In genomic region chr1:4467241-4467640, GRCh38 we compare ENCODE assay signal across 7 cellular contexts.
"Had no signal": no experiment of that assay in that cellular context is flagged by ENCODE, and none has a peak within 500 bp of the region (broad histone marks: within the 10 kb centered on the region; RNA-seq: fewer than 3 reads in every experiment).

No MANE protein-coding gene starts in this region.

- DNase-seq: H7, HFFc6, IMR-90, KG1 had no signal

- H3K4me3 Mint-ChIP-seq: GM23338, HFFc6 had no signal

- H3K27ac Mint-ChIP-seq: GM23338, HFFc6 had no signal

- H3K4me1 Mint-ChIP-seq: GM23338 had no signal

- ATAC-seq: GM23338, HCT116, K562 had no signal
